ENCODE assay signal across 17 cellular contexts in the genomic region with DNA sequence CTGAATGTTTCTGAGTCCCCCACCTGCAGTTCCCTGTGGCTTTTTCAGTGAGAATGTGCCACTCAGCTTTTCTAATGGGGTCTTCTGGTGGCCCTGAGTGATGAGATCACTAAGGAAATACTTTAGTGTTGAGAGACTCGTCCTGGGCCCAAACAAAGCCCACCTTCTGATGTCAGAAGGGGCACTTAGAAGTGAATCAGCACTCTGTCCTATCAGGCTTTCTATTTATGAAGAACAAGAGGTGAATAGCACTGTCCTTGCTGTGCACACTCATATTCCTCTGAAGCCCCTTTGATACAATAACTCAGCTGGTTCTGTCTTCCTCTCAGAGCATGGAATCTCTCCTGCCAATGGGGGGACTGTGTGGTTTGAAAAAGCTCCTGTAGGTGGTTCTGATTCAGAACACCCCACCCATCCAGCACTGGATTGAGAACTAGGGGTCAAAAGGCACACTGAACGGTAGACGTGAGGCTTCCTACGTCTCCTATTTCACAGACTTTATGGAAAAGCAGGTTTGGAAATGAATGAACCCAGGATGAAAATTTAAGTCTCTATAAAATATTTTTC.
DNase-seq lines count a peak whose midpoint lies in the region; ATAC-seq and TF ChIP-seq lines count a peak whose summit lies in the region.
"Had no signal": no experiment of that assay in that cellular context is flagged by ENCODE, and none has a peak within 500 bp of the region (broad histone marks: within the 10 kb centered on the region; RNA-seq: fewer than 3 reads in every experiment).

No MANE protein-coding gene starts in this region.

- H3K27me3 Mint-ChIP-seq in activated CD4-positive, alpha-beta T cell treated with anti-CD3 and anti-CD28 coated beads for 36 hours = no peaks in the 10 kb centered on the region
- H3K27me3 Mint-ChIP-seq in activated naive CD8-positive, alpha-beta T cell treated with anti-CD3 and anti-CD28 coated beads, Interleukin-2, amount 10 ng/mL, durations not matched to agents 7 days and 5 days = peaks cover 2% of the 10 kb centered on the region
- H3K27me3 Mint-ChIP-seq in osteocyte (ENCODE audit: unreplicated experiment) = no peaks in the 10 kb centered on the region

- peaks cover 34% of the 10 kb centered on the region for H3K4me1 Mint-ChIP-seq in activated CD4-positive, alpha-beta T cell treated with anti-CD3 and anti-CD28 coated beads for 36 hours
- H3K4me1 Mint-ChIP-seq in activated naive CD8-positive, alpha-beta T cell treated with anti-CD3 and anti-CD28 coated beads, Interleukin-2, amount 10 ng/mL, durations not matched to agents 7 days and 5 days = peaks cover 9% of the 10 kb centered on the region
- H3K4me1 Mint-ChIP-seq in osteocyte (ENCODE audit: unreplicated experiment) = peaks cover 47% of the 10 kb centered on the region
- H3K4me1 Mint-ChIP-seq: endodermal cell had no signal

- intact Hi-C loops in activated CD4-positive, alpha-beta T cell treated with anti-CD3 and anti-CD28 coated beads for 36 hours (cut with DNase I, micrococcal nuclease) = loop anchor here (1.0 to 10.0 kb wide), 6 partner anchors 45 to 1405 kb away; no protein-coding TSS in a partner anchor

- ATAC-seq in activated CD4-positive, alpha-beta T cell treated with anti-CD3 and anti-CD28 coated beads for 36 hours = peak; percentile 24
- ATAC-seq in HG03432 (IDR thresholded peaks at IDR 0.05; ENCODE audit: unreplicated experiment) (peak; percentile 15), GM21423 (IDR thresholded peaks at IDR 0.05; ENCODE audit: unreplicated experiment) (no peak)
- ATAC-seq in activated naive CD8-positive, alpha-beta T cell treated with anti-CD3 and anti-CD28 coated beads, Interleukin-2, amount 10 ng/mL, durations not matched to agents 7 days and 5 days (ENCODE audit: low read depth) = peak; percentile 22
- ATAC-seq: lower lobe of right lung had no signal

- H3K9me3 Mint-ChIP-seq in activated CD4-positive, alpha-beta T cell treated with anti-CD3 and anti-CD28 coated beads for 36 hours (ENCODE audit: low read depth) = no peaks in the 10 kb centered on the region
- no peaks in the 10 kb centered on the region for H3K9me3 Mint-ChIP-seq in activated naive CD8-positive, alpha-beta T cell treated with anti-CD3 and anti-CD28 coated beads, Interleukin-2, amount 10 ng/mL, durations not matched to agents 7 days and 5 days
- no peaks in the 10 kb centered on the region for H3K9me3 Mint-ChIP-seq in osteocyte (ENCODE audit: unreplicated experiment)
- H3K9me3 Mint-ChIP-seq: HFFc6 had no signal

- TF ChIP-seq CTCF in osteocyte (IDR thresholded peaks at IDR 0.05) = no peak

- H3K4me3 Mint-ChIP-seq in activated CD4-positive, alpha-beta T cell treated with anti-CD3 and anti-CD28 coated beads for 36 hours = peak overlapping the region; percentile 39
- peak overlapping the region; percentile 8 for H3K4me3 Mint-ChIP-seq in activated naive CD8-positive, alpha-beta T cell treated with anti-CD3 and anti-CD28 coated beads, Interleukin-2, amount 10 ng/mL, durations not matched to agents 7 days and 5 days
- no peak overlapping the region for H3K4me3 Mint-ChIP-seq in osteocyte (ENCODE audit: unreplicated experiment)
- H3K4me3 Mint-ChIP-seq: endodermal cell, HFFc6 had no signal

- H3K27ac Mint-ChIP-seq in activated CD4-positive, alpha-beta T cell treated with anti-CD3 and anti-CD28 coated beads for 36 hours = peak overlapping the region; percentile 84
- peak overlapping the region; percentile 37 for H3K27ac Mint-ChIP-seq in activated naive CD8-positive, alpha-beta T cell treated with anti-CD3 and anti-CD28 coated beads, Interleukin-2, amount 10 ng/mL, durations not matched to agents 7 days and 5 days
- H3K27ac Mint-ChIP-seq in osteocyte (ENCODE audit: unreplicated experiment) = peak overlapping the region; percentile 48
- H3K27ac Mint-ChIP-seq: endodermal cell, HFFc6 had no signal

- CTCF ChIA-PET in activated CD4-positive, alpha-beta T cell treated with anti-CD3 and anti-CD28 coated beads for 36 hours (lab: Charles Lee) = interaction anchor here (0.6 to 0.7 kb wide), 2 partner anchors 23 to 284 kb away, joined by 3 to 4 read pairs; no protein-coding TSS in a partner anchor

- no peaks in the 10 kb centered on the region for H3K36me3 Mint-ChIP-seq in activated CD4-positive, alpha-beta T cell treated with anti-CD3 and anti-CD28 coated beads for 36 hours (ENCODE audit: low read depth)
- H3K36me3 Mint-ChIP-seq in activated naive CD8-positive, alpha-beta T cell treated with anti-CD3 and anti-CD28 coated beads, Interleukin-2, amount 10 ng/mL, durations not matched to agents 7 days and 5 days = no peaks in the 10 kb centered on the region
- no peaks in the 10 kb centered on the region for H3K36me3 Mint-ChIP-seq in osteocyte (ENCODE audit: unreplicated experiment)

- no peak for DNase-seq in activated CD4-positive, alpha-beta T cell treated with anti-CD3 and anti-CD28 coated beads for 36 hours
- no peak for DNase-seq in activated CD4-positive, alpha-beta T cell treated with anti-CD3 and anti-CD28 coated beads, Interleukin-2, amount 50 U/mL, for 1 hour
- DNase-seq in activated naive CD8-positive, alpha-beta T cell treated with anti-CD3 and anti-CD28 coated beads, Interleukin-2, amount 10 ng/mL, durations not matched to agents 7 days and 5 days = no peak
- no peak for DNase-seq in osteocyte (ENCODE audit: extremely low spot score, unreplicated experiment)
- DNase-seq in cerebellar nuclear complex (lab: John Stamatoyannopoulos, UW) = no peak
- DNase-seq in NCI-H774 (lab: John Stamatoyannopoulos, UW) = no peak
- DNase-seq: brain microvascular endothelial cell; COR-L47; endodermal cell; foreskin melanocyte; HFFc6; lower lobe of right lung; NK-92 treated with Interleukin-12 subunit alpha and Interleukin-12 subunit beta, amount 100 ng/mL, for 24 hours; nucleus accumbens; SJCRH30 had no signal

- POLR2A ChIA-PET in activated CD4-positive, alpha-beta T cell treated with anti-CD3 and anti-CD28 coated beads for 36 hours (lab: Charles Lee) = interaction anchor here (0.5 to 0.6 kb wide), 4 partner anchors 41 to 305 kb away, joined by 3 to 9 read pairs (median 4); no protein-coding TSS in a partner anchor
- POLR2A ChIA-PET in activated naive CD8-positive, alpha-beta T cell treated with anti-CD3 and anti-CD28 coated beads, Interleukin-2, amount 10 ng/mL, durations not matched to agents 7 days and 5 days (lab: Charles Lee) = no interaction called here
